1 cellular context compared by ENCODE assay signal in genomic region chr1:28249879-28250295, GRCh38.
TF ChIP-seq lines count a peak whose summit lies in the region.

No MANE protein-coding gene starts in this region.

TF ChIP-seq in K562, 482 proteins besides CTCF, POLR2A, EP300 and RAD21 (continues in another document):
- TF ChIP-seq MCM5 (IDR thresholded peaks at IDR 0.05; ENCODE audit: low read depth) (no peak), CREB1 (IDR thresholded peaks at IDR 0.05) (no peak), CREB1 (CRISPR knock-in tag; IDR thresholded peaks at IDR 0.05) (no peak), ZNF384 (IDR thresholded peaks at IDR 0.05; ENCODE audit: low read depth, low read length) (no peak), ZNF586 (CRISPR knock-in tag; conservative IDR thresholded peaks at IDR 0.05) (no peak), NCOA1 (IDR thresholded peaks at IDR 0.05; ENCODE audit: low read depth) (no peak), NRF1 (conservative IDR thresholded peaks at IDR 0.05 in 1 of 2, IDR thresholded peaks at IDR 0.05 in 1 of 2) (0 out of 4 replicates have a peak, but pooled peaks of 1 of the 2 experiments have one; percentile 10), ZNF316 (IDR thresholded peaks at IDR 0.05) (peak; percentile 98), ZNF444 (CRISPR knock-in tag; IDR thresholded peaks at IDR 0.05) (no peak), MAFG (tag; conservative IDR thresholded peaks at IDR 0.05) (peak; percentile 92), POLR2B (IDR thresholded peaks at IDR 0.05; ENCODE audit: low read depth, partially characterized antibody) (peak; percentile 0), FOXA1 (IDR thresholded peaks at IDR 0.05; ENCODE audit: borderline replicate concordance) (no peak), ZNF431 (CRISPR knock-in tag; IDR thresholded peaks at IDR 0.05) (no peak), RBFOX2 (IDR thresholded peaks at IDR 0.05; ENCODE audit: low read depth, low read length) (peak; percentile 53), RCOR1 (IDR thresholded peaks at IDR 0.05; ENCODE audit: borderline replicate concordance in 1 of 2, low read depth in 2 of 2, low read length in 2 of 2) (peak in 1 of 2 experiments; percentile 33; a peak in 1 of 4 replicates), SMC3 (conservative IDR thresholded peaks at IDR 0.05; ENCODE audit: insufficient read depth, low read depth, low read length) (no peak), MYNN (IDR thresholded peaks at IDR 0.05) (no peak), MYNN (CRISPR knock-in tag; IDR thresholded peaks at IDR 0.05) (no peak), ESRRB (CRISPR knock-in tag; IDR thresholded peaks at IDR 0.05; ENCODE audit: borderline replicate concordance) (no peak), ZZZ3 (IDR thresholded peaks at IDR 0.05) (no peak), HDAC2 (IDR thresholded peaks at IDR 0.05) (peak; percentile 21; the same call in 1 of the 2 replicates), ZFP36 (IDR thresholded peaks at IDR 0.05; ENCODE audit: low read depth, low read length, partially characterized antibody) (no peak), JUND (IDR thresholded peaks at IDR 0.05; ENCODE audit: borderline replicate concordance, low read depth, low read length) (no peak), JUND (tag; IDR thresholded peaks at IDR 0.05; ENCODE audit: borderline replicate concordance, low read depth, low read length) (no peak), ZNF217 (CRISPR knock-in tag; IDR thresholded peaks at IDR 0.05) (no peak), C11orf30 (IDR thresholded peaks at IDR 0.05; ENCODE audit: low read depth) (peak; percentile 97), TRIM28 (IDR thresholded peaks at IDR 0.05) (no peak), MAFF (IDR thresholded peaks at IDR 0.05; ENCODE audit: low read length) (peak; percentile 87), NFATC3 (IDR thresholded peaks at IDR 0.05) (0 out of 2 replicates have a peak, but pooled peaks have one; percentile 15), ZNF354B (CRISPR knock-in tag; IDR thresholded peaks at IDR 0.05) (no peak), SREBF2 (CRISPR knock-in tag; IDR thresholded peaks at IDR 0.05) (no peak), SAFB (IDR thresholded peaks at IDR 0.05; ENCODE audit: borderline replicate concordance, low read depth, low read length) (no peak), ZNF274 (IDR thresholded peaks at IDR 0.05; ENCODE audit: borderline replicate concordance, low read depth, low read length) (no peak)
- TF ChIP-seq, protein P1, sequence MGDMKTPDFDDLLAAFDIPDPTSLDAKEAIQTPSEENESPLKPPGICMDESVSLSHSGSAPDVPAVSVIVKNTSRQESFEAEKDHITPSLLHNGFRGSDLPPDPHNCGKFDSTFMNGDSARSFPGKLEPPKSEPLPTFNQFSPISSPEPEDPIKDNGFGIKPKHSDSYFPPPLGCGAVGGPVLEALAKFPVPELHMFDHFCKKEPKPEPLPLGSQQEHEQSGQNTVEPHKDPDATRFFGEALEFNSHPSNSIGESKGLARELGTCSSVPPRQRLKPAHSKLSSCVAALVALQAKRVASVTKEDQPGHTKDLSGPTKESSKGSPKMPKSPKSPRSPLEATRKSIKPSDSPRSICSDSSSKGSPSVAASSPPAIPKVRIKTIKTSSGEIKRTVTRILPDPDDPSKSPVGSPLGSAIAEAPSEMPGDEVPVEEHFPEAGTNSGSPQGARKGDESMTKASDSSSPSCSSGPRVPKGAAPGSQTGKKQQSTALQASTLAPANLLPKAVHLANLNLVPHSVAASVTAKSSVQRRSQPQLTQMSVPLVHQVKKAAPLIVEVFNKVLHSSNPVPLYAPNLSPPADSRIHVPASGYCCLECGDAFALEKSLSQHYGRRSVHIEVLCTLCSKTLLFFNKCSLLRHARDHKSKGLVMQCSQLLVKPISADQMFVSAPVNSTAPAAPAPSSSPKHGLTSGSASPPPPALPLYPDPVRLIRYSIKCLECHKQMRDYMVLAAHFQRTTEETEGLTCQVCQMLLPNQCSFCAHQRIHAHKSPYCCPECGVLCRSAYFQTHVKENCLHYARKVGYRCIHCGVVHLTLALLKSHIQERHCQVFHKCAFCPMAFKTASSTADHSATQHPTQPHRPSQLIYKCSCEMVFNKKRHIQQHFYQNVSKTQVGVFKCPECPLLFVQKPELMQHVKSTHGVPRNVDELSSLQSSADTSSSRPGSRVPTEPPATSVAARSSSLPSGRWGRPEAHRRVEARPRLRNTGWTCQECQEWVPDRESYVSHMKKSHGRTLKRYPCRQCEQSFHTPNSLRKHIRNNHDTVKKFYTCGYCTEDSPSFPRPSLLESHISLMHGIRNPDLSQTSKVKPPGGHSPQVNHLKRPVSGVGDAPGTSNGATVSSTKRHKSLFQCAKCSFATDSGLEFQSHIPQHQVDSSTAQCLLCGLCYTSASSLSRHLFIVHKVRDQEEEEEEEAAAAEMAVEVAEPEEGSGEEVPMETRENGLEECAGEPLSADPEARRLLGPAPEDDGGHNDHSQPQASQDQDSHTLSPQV (IDR thresholded peaks at IDR 0.05) = 0 out of 2 replicates have a peak, but pooled peaks have one; percentile 49
- TF ChIP-seq, protein P2, sequence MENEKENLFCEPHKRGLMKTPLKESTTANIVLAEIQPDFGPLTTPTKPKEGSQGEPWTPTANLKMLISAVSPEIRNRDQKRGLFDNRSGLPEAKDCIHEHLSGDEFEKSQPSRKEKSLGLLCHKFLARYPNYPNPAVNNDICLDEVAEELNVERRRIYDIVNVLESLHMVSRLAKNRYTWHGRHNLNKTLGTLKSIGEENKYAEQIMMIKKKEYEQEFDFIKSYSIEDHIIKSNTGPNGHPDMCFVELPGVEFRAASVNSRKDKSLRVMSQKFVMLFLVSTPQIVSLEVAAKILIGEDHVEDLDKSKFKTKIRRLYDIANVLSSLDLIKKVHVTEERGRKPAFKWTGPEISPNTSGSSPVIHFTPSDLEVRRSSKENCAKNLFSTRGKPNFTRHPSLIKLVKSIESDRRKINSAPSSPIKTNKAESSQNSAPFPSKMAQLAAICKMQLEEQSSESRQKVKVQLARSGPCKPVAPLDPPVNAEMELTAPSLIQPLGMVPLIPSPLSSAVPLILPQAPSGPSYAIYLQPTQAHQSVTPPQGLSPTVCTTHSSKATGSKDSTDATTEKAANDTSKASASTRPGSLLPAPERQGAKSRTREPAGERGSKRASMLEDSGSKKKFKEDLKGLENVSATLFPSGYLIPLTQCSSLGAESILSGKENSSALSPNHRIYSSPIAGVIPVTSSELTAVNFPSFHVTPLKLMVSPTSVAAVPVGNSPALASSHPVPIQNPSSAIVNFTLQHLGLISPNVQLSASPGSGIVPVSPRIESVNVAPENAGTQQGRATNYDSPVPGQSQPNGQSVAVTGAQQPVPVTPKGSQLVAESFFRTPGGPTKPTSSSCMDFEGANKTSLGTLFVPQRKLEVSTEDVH (IDR thresholded peaks at IDR 0.05; ENCODE audit: low read depth, partially characterized antibody) = no peak
- TF ChIP-seq, protein P3, sequence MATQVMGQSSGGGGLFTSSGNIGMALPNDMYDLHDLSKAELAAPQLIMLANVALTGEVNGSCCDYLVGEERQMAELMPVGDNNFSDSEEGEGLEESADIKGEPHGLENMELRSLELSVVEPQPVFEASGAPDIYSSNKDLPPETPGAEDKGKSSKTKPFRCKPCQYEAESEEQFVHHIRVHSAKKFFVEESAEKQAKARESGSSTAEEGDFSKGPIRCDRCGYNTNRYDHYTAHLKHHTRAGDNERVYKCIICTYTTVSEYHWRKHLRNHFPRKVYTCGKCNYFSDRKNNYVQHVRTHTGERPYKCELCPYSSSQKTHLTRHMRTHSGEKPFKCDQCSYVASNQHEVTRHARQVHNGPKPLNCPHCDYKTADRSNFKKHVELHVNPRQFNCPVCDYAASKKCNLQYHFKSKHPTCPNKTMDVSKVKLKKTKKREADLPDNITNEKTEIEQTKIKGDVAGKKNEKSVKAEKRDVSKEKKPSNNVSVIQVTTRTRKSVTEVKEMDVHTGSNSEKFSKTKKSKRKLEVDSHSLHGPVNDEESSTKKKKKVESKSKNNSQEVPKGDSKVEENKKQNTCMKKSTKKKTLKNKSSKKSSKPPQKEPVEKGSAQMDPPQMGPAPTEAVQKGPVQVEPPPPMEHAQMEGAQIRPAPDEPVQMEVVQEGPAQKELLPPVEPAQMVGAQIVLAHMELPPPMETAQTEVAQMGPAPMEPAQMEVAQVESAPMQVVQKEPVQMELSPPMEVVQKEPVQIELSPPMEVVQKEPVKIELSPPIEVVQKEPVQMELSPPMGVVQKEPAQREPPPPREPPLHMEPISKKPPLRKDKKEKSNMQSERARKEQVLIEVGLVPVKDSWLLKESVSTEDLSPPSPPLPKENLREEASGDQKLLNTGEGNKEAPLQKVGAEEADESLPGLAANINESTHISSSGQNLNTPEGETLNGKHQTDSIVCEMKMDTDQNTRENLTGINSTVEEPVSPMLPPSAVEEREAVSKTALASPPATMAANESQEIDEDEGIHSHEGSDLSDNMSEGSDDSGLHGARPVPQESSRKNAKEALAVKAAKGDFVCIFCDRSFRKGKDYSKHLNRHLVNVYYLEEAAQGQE (CRISPR knock-in tag; IDR thresholded peaks at IDR 0.05; ENCODE audit: low read depth) = no peak
- TF ChIP-seq, protein P4, sequence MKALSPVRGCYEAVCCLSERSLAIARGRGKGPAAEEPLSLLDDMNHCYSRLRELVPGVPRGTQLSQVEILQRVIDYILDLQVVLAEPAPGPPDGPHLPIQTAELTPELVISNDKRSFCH (CRISPR knock-in tag; IDR thresholded peaks at IDR 0.05) = no peak
- TF ChIP-seq, protein P4 (tag; IDR thresholded peaks at IDR 0.05) = peak; percentile 85; the same call in 1 of the 2 replicates
- TF ChIP-seq, protein P5, sequence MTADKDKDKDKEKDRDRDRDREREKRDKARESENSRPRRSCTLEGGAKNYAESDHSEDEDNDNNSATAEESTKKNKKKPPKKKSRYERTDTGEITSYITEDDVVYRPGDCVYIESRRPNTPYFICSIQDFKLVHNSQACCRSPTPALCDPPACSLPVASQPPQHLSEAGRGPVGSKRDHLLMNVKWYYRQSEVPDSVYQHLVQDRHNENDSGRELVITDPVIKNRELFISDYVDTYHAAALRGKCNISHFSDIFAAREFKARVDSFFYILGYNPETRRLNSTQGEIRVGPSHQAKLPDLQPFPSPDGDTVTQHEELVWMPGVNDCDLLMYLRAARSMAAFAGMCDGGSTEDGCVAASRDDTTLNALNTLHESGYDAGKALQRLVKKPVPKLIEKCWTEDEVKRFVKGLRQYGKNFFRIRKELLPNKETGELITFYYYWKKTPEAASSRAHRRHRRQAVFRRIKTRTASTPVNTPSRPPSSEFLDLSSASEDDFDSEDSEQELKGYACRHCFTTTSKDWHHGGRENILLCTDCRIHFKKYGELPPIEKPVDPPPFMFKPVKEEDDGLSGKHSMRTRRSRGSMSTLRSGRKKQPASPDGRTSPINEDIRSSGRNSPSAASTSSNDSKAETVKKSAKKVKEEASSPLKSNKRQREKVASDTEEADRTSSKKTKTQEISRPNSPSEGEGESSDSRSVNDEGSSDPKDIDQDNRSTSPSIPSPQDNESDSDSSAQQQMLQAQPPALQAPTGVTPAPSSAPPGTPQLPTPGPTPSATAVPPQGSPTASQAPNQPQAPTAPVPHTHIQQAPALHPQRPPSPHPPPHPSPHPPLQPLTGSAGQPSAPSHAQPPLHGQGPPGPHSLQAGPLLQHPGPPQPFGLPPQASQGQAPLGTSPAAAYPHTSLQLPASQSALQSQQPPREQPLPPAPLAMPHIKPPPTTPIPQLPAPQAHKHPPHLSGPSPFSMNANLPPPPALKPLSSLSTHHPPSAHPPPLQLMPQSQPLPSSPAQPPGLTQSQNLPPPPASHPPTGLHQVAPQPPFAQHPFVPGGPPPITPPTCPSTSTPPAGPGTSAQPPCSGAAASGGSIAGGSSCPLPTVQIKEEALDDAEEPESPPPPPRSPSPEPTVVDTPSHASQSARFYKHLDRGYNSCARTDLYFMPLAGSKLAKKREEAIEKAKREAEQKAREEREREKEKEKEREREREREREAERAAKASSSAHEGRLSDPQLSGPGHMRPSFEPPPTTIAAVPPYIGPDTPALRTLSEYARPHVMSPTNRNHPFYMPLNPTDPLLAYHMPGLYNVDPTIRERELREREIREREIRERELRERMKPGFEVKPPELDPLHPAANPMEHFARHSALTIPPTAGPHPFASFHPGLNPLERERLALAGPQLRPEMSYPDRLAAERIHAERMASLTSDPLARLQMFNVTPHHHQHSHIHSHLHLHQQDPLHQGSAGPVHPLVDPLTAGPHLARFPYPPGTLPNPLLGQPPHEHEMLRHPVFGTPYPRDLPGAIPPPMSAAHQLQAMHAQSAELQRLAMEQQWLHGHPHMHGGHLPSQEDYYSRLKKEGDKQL (CRISPR knock-in tag; IDR thresholded peaks at IDR 0.05; ENCODE audit: borderline replicate concordance) = no peak
- TF ChIP-seq, protein P6, sequence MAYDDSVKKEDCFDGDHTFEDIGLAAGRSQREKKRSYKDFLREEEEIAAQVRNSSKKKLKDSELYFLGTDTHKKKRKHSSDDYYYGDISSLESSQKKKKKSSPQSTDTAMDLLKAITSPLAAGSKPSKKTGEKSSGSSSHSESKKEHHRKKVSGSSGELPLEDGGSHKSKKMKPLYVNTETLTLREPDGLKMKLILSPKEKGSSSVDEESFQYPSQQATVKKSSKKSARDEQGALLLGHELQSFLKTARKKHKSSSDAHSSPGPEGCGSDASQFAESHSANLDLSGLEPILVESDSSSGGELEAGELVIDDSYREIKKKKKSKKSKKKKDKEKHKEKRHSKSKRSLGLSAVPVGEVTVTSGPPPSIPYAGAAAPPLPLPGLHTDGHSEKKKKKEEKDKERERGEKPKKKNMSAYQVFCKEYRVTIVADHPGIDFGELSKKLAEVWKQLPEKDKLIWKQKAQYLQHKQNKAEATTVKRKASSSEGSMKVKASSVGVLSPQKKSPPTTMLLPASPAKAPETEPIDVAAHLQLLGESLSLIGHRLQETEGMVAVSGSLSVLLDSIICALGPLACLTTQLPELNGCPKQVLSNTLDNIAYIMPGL (CRISPR knock-in tag; IDR thresholded peaks at IDR 0.05) = no peak
